ENCODE assay signal across 14 cellular contexts in the genomic region with DNA sequence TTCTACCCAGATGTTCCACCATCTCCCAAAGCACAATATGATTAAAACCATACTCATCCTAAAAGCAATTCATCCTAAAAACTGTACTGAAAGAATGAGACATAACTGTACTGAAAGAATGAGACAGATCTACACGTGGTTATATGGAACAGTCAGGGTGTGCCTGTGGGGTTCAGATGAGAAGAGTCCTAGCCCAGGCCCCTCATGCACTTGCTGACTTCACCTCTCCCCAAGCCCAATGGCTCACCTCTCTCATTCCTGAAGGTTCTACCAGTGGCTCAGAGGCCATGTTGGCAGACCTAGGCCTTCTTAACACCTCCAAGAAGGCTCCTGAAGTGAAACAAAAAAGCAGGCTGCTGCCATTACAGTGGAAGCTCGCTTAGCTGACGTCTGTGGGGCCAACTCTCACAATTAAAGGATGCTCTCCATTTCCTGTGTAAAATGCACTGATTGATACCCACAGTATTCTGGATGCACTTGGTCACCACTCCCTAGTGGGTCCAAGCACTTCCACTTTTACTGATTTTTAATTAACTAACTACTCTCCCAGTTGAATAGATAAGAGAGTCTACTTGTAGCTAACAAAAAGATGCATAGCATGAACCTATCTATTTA. TPM values are rescaled to one million over a fixed set of nuclear protein-coding genes. Genes with fewer than 3 reads are reported as not detected.
DNase-seq lines count a peak whose midpoint lies in the region; ATAC-seq lines count a peak whose summit lies in the region.
"Had no signal": no experiment of that assay in that cellular context is flagged by ENCODE, and none has a peak within 500 bp of the region (broad histone marks: within the 10 kb centered on the region; RNA-seq: fewer than 3 reads in every experiment).

No MANE protein-coding gene starts in this region.

- POLR2A ChIA-PET in activated CD4-positive, alpha-beta T cell treated with anti-CD3 and anti-CD28 coated beads for 36 hours (lab: Charles Lee): no interaction called here

- CTCF ChIA-PET in activated CD4-positive, alpha-beta T cell treated with anti-CD3 and anti-CD28 coated beads for 36 hours (lab: Charles Lee): interaction anchor here (0.6 to 1.3 kb wide), 3 partner anchors 20 to 254 kb away, joined by 3 to 4 read pairs (median 4); no protein-coding TSS in a partner anchor

- ATAC-seq in activated CD4-positive, alpha-beta T cell treated with anti-CD3 and anti-CD28 coated beads for 36 hours: peak; percentile 99
- ATAC-seq in HG02610 (IDR thresholded peaks at IDR 0.05; ENCODE audit: unreplicated experiment) (peak; percentile 72), GM21390 (IDR thresholded peaks at IDR 0.05; ENCODE audit: unreplicated experiment) (no peak)
- ATAC-seq in activated T-helper 17 cell treated with anti-CD3 and anti-CD28 coated beads, Interleukin-2, amount 50 U/mL, for 72 hours (replicated peaks): peak; percentile 98
- ATAC-seq: CD8-positive, alpha-beta T cell had no signal

- intact Hi-C loops in activated CD4-positive, alpha-beta T cell treated with anti-CD3 and anti-CD28 coated beads for 36 hours (cut with DNase I, micrococcal nuclease): loop anchor here (1.0 kb wide), 3 partner anchors 20 to 55 kb away; no protein-coding TSS in a partner anchor

- H3K36me3 Mint-ChIP-seq in activated CD4-positive, alpha-beta T cell treated with anti-CD3 and anti-CD28 coated beads for 36 hours (ENCODE audit: low read depth): no peaks in the 10 kb centered on the region
- H3K36me3 Mint-ChIP-seq in activated T-helper 17 cell treated with anti-CD3 and anti-CD28 coated beads, Interleukin-2, amount 50 U/mL, for 72 hours (ENCODE audit: low read depth): no peaks in the 10 kb centered on the region
- H3K36me3 Mint-ChIP-seq: CD8-positive, alpha-beta T cell had no signal

- H3K27me3 Mint-ChIP-seq in activated CD4-positive, alpha-beta T cell treated with anti-CD3 and anti-CD28 coated beads for 36 hours: peaks cover 21% of the 10 kb centered on the region
- H3K27me3 Mint-ChIP-seq in activated T-helper 17 cell treated with anti-CD3 and anti-CD28 coated beads, Interleukin-2, amount 50 U/mL, for 72 hours: no peaks in the 10 kb centered on the region

- peak; percentile 64 for DNase-seq in activated CD4-positive, alpha-beta T cell treated with anti-CD3 and anti-CD28 coated beads for 36 hours
- no peak for DNase-seq in activated CD4-positive, alpha-beta T cell treated with anti-CD3 and anti-CD28 coated beads, Interleukin-2, amount 50 U/mL, for 4 hours
- peak; percentile 66 for DNase-seq in stimulated activated CD4-positive, alpha-beta T cell treated with anti-CD3 and anti-CD28 coated beads, Interleukin-1b, Interleukin-23, amount 100 ng/mL, for 48 hours
- DNase-seq in NCI-H774 (lab: John Stamatoyannopoulos, UW) (no peak), EL (no peak)
- DNase-seq: CD8-positive, alpha-beta T cell; esophagus squamous epithelium; NCI-H1048; SIG-M5 had no signal

- H3K27ac Mint-ChIP-seq in activated CD4-positive, alpha-beta T cell treated with anti-CD3 and anti-CD28 coated beads for 36 hours: no peak overlapping the region
- H3K27ac Mint-ChIP-seq in activated T-helper 17 cell treated with anti-CD3 and anti-CD28 coated beads, Interleukin-2, amount 50 U/mL, for 72 hours: peak overlapping the region; percentile 33
- H3K27ac Mint-ChIP-seq: CD8-positive, alpha-beta T cell had no signal

- H3K9me3 Mint-ChIP-seq in activated CD4-positive, alpha-beta T cell treated with anti-CD3 and anti-CD28 coated beads for 36 hours (ENCODE audit: low read depth): no peaks in the 10 kb centered on the region
- H3K9me3 Mint-ChIP-seq in activated T-helper 17 cell treated with anti-CD3 and anti-CD28 coated beads, Interleukin-2, amount 50 U/mL, for 72 hours: no peaks in the 10 kb centered on the region
- H3K9me3 Mint-ChIP-seq: CD8-positive, alpha-beta T cell had no signal

- H3K4me1 Mint-ChIP-seq in activated CD4-positive, alpha-beta T cell treated with anti-CD3 and anti-CD28 coated beads for 36 hours: peaks cover 14% of the 10 kb centered on the region
- peaks cover 11% of the 10 kb centered on the region for H3K4me1 Mint-ChIP-seq in activated T-helper 17 cell treated with anti-CD3 and anti-CD28 coated beads, Interleukin-2, amount 50 U/mL, for 72 hours

- no peak overlapping the region for H3K4me3 Mint-ChIP-seq in activated CD4-positive, alpha-beta T cell treated with anti-CD3 and anti-CD28 coated beads for 36 hours
- peak overlapping the region; percentile 7 for H3K4me3 Mint-ChIP-seq in activated T-helper 17 cell treated with anti-CD3 and anti-CD28 coated beads, Interleukin-2, amount 50 U/mL, for 72 hours
- H3K4me3 Mint-ChIP-seq: CD8-positive, alpha-beta T cell had no signal

RNA-seq across cellular contexts. Expression of a gene that starts 3.8 kb away (rescaled TPM):
- total RNA-seq in activated CD4-positive, alpha-beta T cell treated with anti-CD3 and anti-CD28 coated beads for 36 hours: under 1 TPM in 1 of 2 experiments, not detected in 1; 0.18 TPM
- total RNA-seq in activated T-helper 17 cell treated with anti-CD3 and anti-CD28 coated beads, Interleukin-2, amount 50 U/mL, for 72 hours: 1 to 10 TPM in 1 of 2 donors, not detected in 1; 1.1 TPM
- total RNA-seq: ascending aorta; CD8-positive, alpha-beta T cell; Daoy had no signal

Comparison
In these comparisons a context has a peak if more than half of its experiments do, and no peak if none do; other contexts are left out.
1. DNase-seq: peak in activated CD4-positive, alpha-beta T cell treated with anti-CD3 and anti-CD28 coated beads for 36 hours (single experiment) and stimulated activated CD4-positive, alpha-beta T cell treated with anti-CD3 and anti-CD28 coated beads, Interleukin-1b, Interleukin-23, amount 100 ng/mL, for 48 hours (single experiment); none in activated CD4-positive, alpha-beta T cell treated with anti-CD3 and anti-CD28 coated beads, Interleukin-2, amount 50 U/mL, for 4 hours (0 of 2), NCI-H774 (single experiment) and EL (single experiment).